Comparison of ENCODE assay signal across 8 cellular contexts in the genomic region with DNA sequence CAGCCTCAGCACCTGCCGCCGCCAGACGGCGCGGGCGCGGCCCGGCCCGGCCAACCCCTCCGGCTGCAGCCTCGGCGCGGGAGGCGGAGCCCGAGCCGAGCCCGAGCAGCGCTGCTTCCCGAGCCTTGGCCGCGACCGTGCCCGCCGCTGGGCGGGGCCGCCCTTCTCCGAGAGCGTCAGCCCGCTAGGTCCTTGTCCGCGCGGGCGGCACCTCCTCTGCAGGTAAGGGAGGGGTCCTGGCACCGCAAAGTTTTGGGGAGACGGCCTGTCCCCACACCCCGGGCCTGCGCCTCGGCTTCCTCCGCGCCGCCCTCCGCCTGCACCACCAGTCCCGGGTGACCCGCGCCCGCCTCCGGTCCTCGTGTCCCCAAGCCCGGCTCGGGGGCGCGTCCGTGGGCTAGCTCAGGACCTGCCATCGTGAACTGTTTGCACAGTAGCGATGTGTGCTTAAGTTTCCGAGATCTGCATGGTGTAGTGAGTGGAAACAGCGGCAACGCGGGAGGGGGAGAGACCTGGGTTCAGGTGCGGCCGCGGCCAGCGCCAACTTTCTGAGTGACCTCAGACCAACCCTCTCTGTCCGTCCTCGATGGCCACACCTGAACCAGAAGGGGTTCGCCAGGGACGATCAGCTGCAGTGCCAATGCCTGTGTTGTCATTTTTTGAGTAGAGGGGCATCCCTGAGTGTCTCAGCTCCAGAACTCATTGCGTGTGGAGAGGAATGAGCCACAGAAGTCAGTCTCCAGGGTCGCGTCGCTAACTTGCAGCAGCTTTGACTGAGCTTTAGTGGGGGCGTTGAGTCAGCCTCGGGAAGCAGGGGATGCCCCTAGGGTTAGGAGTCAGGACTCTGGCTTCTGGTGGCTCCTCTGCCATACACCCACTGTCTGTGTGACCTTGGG. TPM values are rescaled to one million over a fixed set of nuclear protein-coding genes. Genes with fewer than 3 reads are reported as not detected.
A peak's percentile ranks its signal among the peaks of the same experiment; 100 is the strongest.
DNase-seq lines count a peak whose midpoint lies in the region; ATAC-seq and TF ChIP-seq lines count a peak whose summit lies in the region.

Gene FRMPD1, plus strand, starts transcription at position 82 of the 896 bp plus-strand sequence. CDS start 41,688 bp downstream, outside the sequence.

- 2 to 4% methylated on average over 19 to 25 of the region's 73 CpGs for WGBS in lower leg skin, 2 donors

- peaks cover 75% of the 10 kb centered on the region for H3K27me3 Mint-ChIP-seq in dendritic cell treated with granulocyte-macrophage colony-stimulating factor and Interleukin-4, amounts not matched to agents 40 ng/mL and 50 ng/mL, for 4 days

- peak; percentile 75 for ATAC-seq in HG02623 (IDR thresholded peaks at IDR 0.05; ENCODE audit: unreplicated experiment)

- no peaks in the 10 kb centered on the region for H3K9me3 Mint-ChIP-seq in dendritic cell treated with granulocyte-macrophage colony-stimulating factor and Interleukin-4, amounts not matched to agents 40 ng/mL and 50 ng/mL, for 4 days

- H3K36me3 Mint-ChIP-seq in dendritic cell treated with granulocyte-macrophage colony-stimulating factor and Interleukin-4, amounts not matched to agents 40 ng/mL and 50 ng/mL, for 4 days (ENCODE audit: low read depth): no peaks in the 10 kb centered on the region

- intact Hi-C loops in dendritic cell treated with granulocyte-macrophage colony-stimulating factor and Interleukin-4, amounts not matched to agents 40 ng/mL and 50 ng/mL, for 4 days (cut with micrococcal nuclease): no loop called here
- intact Hi-C loops in lower leg skin (cut with DNase I; ENCODE audit: low total_unique reads): no loop called here

- peak within 1 kb of the TSS; percentile 61 for H3K4me3 Mint-ChIP-seq in dendritic cell treated with granulocyte-macrophage colony-stimulating factor and Interleukin-4, amounts not matched to agents 40 ng/mL and 50 ng/mL, for 4 days

- H3K4me1 Mint-ChIP-seq in dendritic cell treated with granulocyte-macrophage colony-stimulating factor and Interleukin-4, amounts not matched to agents 40 ng/mL and 50 ng/mL, for 4 days (ENCODE audit: low read depth): peaks cover 17% of the 10 kb centered on the region

- TF ChIP-seq CTCF in GM13976 (IDR thresholded peaks at IDR 0.05; ENCODE audit: borderline replicate concordance, control extremely low read depth, extremely low read depth, insufficient read depth, missing control alignments) (no peak), lower leg skin (IDR thresholded peaks at IDR 0.05) (no peak)

- DNase-seq in GM13976 (ENCODE audit: low spot score): peak; percentile 83
- peak; percentile 52 for DNase-seq in NCI-H1694 treated with DMSO at 0.1 percent for 48 hours (lab: John Stamatoyannopoulos, UW)
- DNase-seq in activated CD4-positive, alpha-beta T cell treated with anti-CD3 and anti-CD28 coated beads for 24 hours (ENCODE audit: low read depth in 2 of 2): peak; percentile 15 to 43
- DNase-seq in lower leg skin (ENCODE audit: low spot score in 2 of 2): peak; percentile 27 to 89
- peak; percentile 8 to 58 (median 28) for DNase-seq in stimulated activated CD4-positive, alpha-beta T cell treated with anti-CD3 and anti-CD28 coated beads, TNF-alpha, amount 100 ng/mL, for 24 hours (ENCODE audit: low read depth in 3 of 3)
- DNase-seq in occipital lobe (lab: John Stamatoyannopoulos, UW): no peak

- in situ Hi-C loops in GM13976 (cut with MboI; ENCODE audit: low sequenced_read_pairs, unreplicated experiment): no loop called here

- TF ChIP-seq POLR2A in lower leg skin (IDR thresholded peaks at IDR 0.05): no peak

- no peak within 1 kb of the TSS for H3K4me3 ChIP-seq in lower leg skin (ENCODE audit: low read depth, poor library complexity, severe bottlenecking)

- no peak within 1 kb of the TSS for H3K27ac Mint-ChIP-seq in dendritic cell treated with granulocyte-macrophage colony-stimulating factor and Interleukin-4, amounts not matched to agents 40 ng/mL and 50 ng/mL, for 4 days

RNA-seq across cellular contexts. Expression of gene FRMPD1, which starts in this region (rescaled TPM):
- total RNA-seq in lower leg skin: 10 to 100 TPM; 12.9 to 23.9 (median 16.2) TPM
- 0.62 TPM for total RNA-seq in occipital lobe
